Comparison of ENCODE assay signal across 17 cellular contexts in genomic region chr6:53263915-53264314, GRCh38.
DNase-seq lines count a peak whose midpoint lies in the region; ATAC-seq and TF ChIP-seq lines count a peak whose summit lies in the region.
"Had no signal": no experiment of that assay in that cellular context is flagged by ENCODE, and none has a peak within 500 bp of the region (broad histone marks: within the 10 kb centered on the region; RNA-seq: fewer than 3 reads in every experiment).

No MANE protein-coding gene starts in this region.

- no peaks in the 10 kb centered on the region for H3K27me3 Mint-ChIP-seq in WTC11 (ENCODE audit: low read depth)
- H3K27me3 Mint-ChIP-seq in CD8-positive, alpha-beta T cell (ENCODE audit: low read depth) = no peaks in the 10 kb centered on the region

- no peak overlapping the region for H3K4me3 Mint-ChIP-seq in WTC11
- H3K4me3 Mint-ChIP-seq in CD8-positive, alpha-beta T cell = no peak overlapping the region

- TF ChIP-seq CTCF in SK-N-SH (IDR thresholded peaks at IDR 0.05) = no peak
- TF ChIP-seq CTCF in WTC11 (IDR thresholded peaks at IDR 0.05) = no peak
- no peak for TF ChIP-seq CTCF in fibroblast of mammary gland (conservative IDR thresholded peaks at IDR 0.05; ENCODE audit: control insufficient read depth, insufficient read depth, low read depth, low read length)
- TF ChIP-seq CTCF in smooth muscle cell (IDR thresholded peaks at IDR 0.05; ENCODE audit: borderline replicate concordance, insufficient read depth, poor library complexity, severe bottlenecking) = no peak
- no peak for TF ChIP-seq CTCF in CD8-positive, alpha-beta T cell (IDR thresholded peaks at IDR 0.05)

- no peaks in the 10 kb centered on the region for H3K9me3 Mint-ChIP-seq in WTC11
- no peaks in the 10 kb centered on the region for H3K9me3 Mint-ChIP-seq in CD8-positive, alpha-beta T cell

- no peaks in the 10 kb centered on the region for H3K9me2 ChIP-seq in SK-N-SH

- WGBS in SK-N-SH (ENCODE audit: low lambda C conversion rate) = 74% methylated on average over 2 of the region's 3 CpGs
- 53% methylated on average over 3 of the region's 3 CpGs for WGBS in smooth muscle cell (ENCODE audit: low lambda C conversion rate)

- H3K27ac ChIP-seq in SK-N-SH (ENCODE audit: low read depth in 2 of 2, low read length in 1 of 2) = peak overlapping the region in 1 of 2 experiments; percentile 9; a peak in 1 of 4 replicates
- peak overlapping the region; percentile 47 for H3K27ac ChIP-seq in smooth muscle cell (ENCODE audit: low read depth)
- no peak overlapping the region for H3K27ac ChIP-seq in CD8-positive, alpha-beta T cell (ENCODE audit: low read depth, low read length)
- H3K27ac ChIP-seq: sigmoid colon, tibial artery had no signal

- H3K4me3 ChIP-seq in SK-N-SH (ENCODE audit: low read depth in 2 of 2, low read length in 1 of 2) (no peak overlapping the region), fibroblast of mammary gland (ENCODE audit: control insufficient read depth, low read depth, low read length) (no peak overlapping the region), smooth muscle cell (no peak overlapping the region)
- no peak overlapping the region for H3K4me3 ChIP-seq in CD8-positive, alpha-beta T cell (ENCODE audit: low read depth, low read length)
- H3K4me3 ChIP-seq: sigmoid colon, tibial artery had no signal

- POLR2A ChIA-PET in SK-N-SH (lab: Yijun Ruan, JAX) = no interaction called here
- POLR2A ChIA-PET in WTC11 (lab: Charles Lee) = no interaction called here
- POLR2A ChIA-PET in CD8-positive, alpha-beta T cell (lab: Charles Lee) = no interaction called here

- peaks cover 70% of the 10 kb centered on the region for H3K36me3 Mint-ChIP-seq in WTC11
- H3K36me3 Mint-ChIP-seq in CD8-positive, alpha-beta T cell = peaks cover 85% of the 10 kb centered on the region

- H3K9ac ChIP-seq in SK-N-SH (no peak overlapping the region), smooth muscle cell (ENCODE audit: low read depth) (no peak overlapping the region)

- ATAC-seq in SK-N-SH treated with all-trans-retinoic acid at 6 μM for 48 hours (no peak), WTC11 (no peak), HG03095 (IDR thresholded peaks at IDR 0.05; ENCODE audit: unreplicated experiment) (no peak)
- ATAC-seq in CD8-positive, alpha-beta T cell = no peak
- ATAC-seq: PC-3 had no signal

- DNase-seq in SK-N-SH (peak; percentile 15), WTC11 (ENCODE audit: low spot score) (no peak), fibroblast of mammary gland (ENCODE audit: low read depth) (peak; percentile 76), smooth muscle cell (lab: John Stamatoyannopoulos, UW; ENCODE audit: unreplicated experiment) (no peak)
- no peak for DNase-seq in stimulated activated naive CD4-positive, alpha-beta T cell (lab: John Stamatoyannopoulos, UW)
- no peak for DNase-seq in CD8-positive, alpha-beta T cell
- DNase-seq: activated CD4-positive, alpha-beta T cell treated with anti-CD3 and anti-CD28 coated beads, Interleukin-2, amount 50 U/mL, for 1 hour; activated naive CD4-positive, alpha-beta T cell treated with Interleukin-2 at 50 U/mL for 16 hours; dermis blood vessel endothelial cell; H7; islet precursor cell; NCI-H226; PC-3; sigmoid colon; tibial artery had no signal

- CTCF ChIA-PET in SK-N-SH (lab: Yijun Ruan, JAX) = no interaction called here
- CTCF ChIA-PET in WTC11 (lab: Charles Lee) = no interaction called here
- CTCF ChIA-PET in CD8-positive, alpha-beta T cell (lab: Charles Lee) = interaction anchor here (1.0 kb wide), 1 partner anchor 10 kb away, joined by 3 read pairs; no protein-coding TSS in a partner anchor

- H3K36me3 ChIP-seq in SK-N-SH (replicated peaks in 1 of 2; ENCODE audit: control insufficient read depth in 1 of 2, insufficient read depth in 2 of 2, low read length in 1 of 2) = peaks cover 42 to 63% of the 10 kb centered on the region in 2 experiments
- peaks cover 22% of the 10 kb centered on the region for H3K36me3 ChIP-seq in smooth muscle cell (ENCODE audit: low read depth)
- H3K36me3 ChIP-seq in CD8-positive, alpha-beta T cell (ENCODE audit: insufficient read depth, low read length) = peaks cover 21% of the 10 kb centered on the region

- peaks cover 0 to 10% of the 10 kb centered on the region in 2 experiments; a peak in 1 of 4 replicates for H3K4me1 ChIP-seq in SK-N-SH (ENCODE audit: control insufficient read depth in 1 of 2, insufficient read depth in 2 of 2, low read depth in 1 of 2, low read length in 1 of 2)
- H3K4me1 ChIP-seq in smooth muscle cell (ENCODE audit: low read depth) = no peaks in the 10 kb centered on the region
- no peaks in the 10 kb centered on the region for H3K4me1 ChIP-seq in CD8-positive, alpha-beta T cell (ENCODE audit: insufficient read depth, low read length)
- H3K4me1 ChIP-seq: tibial artery had no signal

- no peaks in the 10 kb centered on the region for H3K9me3 ChIP-seq in SK-N-SH
- no peaks in the 10 kb centered on the region for H3K9me3 ChIP-seq in smooth muscle cell (replicated peaks; ENCODE audit: low read depth)
- no peaks in the 10 kb centered on the region for H3K9me3 ChIP-seq in CD8-positive, alpha-beta T cell (ENCODE audit: low read length)
- H3K9me3 ChIP-seq: sigmoid colon, tibial artery had no signal

- no peak overlapping the region for H2AFZ ChIP-seq in SK-N-SH (ENCODE audit: low read depth)
- no peak overlapping the region for H2AFZ ChIP-seq in smooth muscle cell (ENCODE audit: low read depth)

- no peaks in the 10 kb centered on the region for H3K4me1 Mint-ChIP-seq in WTC11
- peaks cover 3% of the 10 kb centered on the region for H3K4me1 Mint-ChIP-seq in CD8-positive, alpha-beta T cell (ENCODE audit: low read depth)

- H4K20me1 ChIP-seq in SK-N-SH (ENCODE audit: insufficient read depth) (no peaks in the 10 kb centered on the region), smooth muscle cell (ENCODE audit: low read depth) (no peaks in the 10 kb centered on the region)

- intact Hi-C loops in CD8-positive, alpha-beta T cell (cut with DNase I, micrococcal nuclease) = loop anchor here in 1 of 2 experiments (10.0 kb wide), 1 partner anchor 89 kb away; no protein-coding TSS in a partner anchor

- 0 out of 2 replicates have a peak overlapping the region, but pooled peaks have one; percentile 1 for H3K27ac Mint-ChIP-seq in WTC11
- H3K27ac Mint-ChIP-seq in CD8-positive, alpha-beta T cell = no peak overlapping the region

- H3K4me2 ChIP-seq in SK-N-SH (no peak overlapping the region), smooth muscle cell (no peak overlapping the region)

- TF ChIP-seq EP300 in SK-N-SH (IDR thresholded peaks at IDR 0.05; ENCODE audit: borderline replicate concordance in 1 of 2, low read depth in 1 of 2, low read length in 1 of 2) = no peak

- H3K79me2 ChIP-seq in SK-N-SH (ENCODE audit: insufficient read depth) (no peaks in the 10 kb centered on the region), smooth muscle cell (ENCODE audit: low read depth) (no peaks in the 10 kb centered on the region)

- TF ChIP-seq RAD21 in SK-N-SH (IDR thresholded peaks at IDR 0.05; ENCODE audit: low read length) = no peak

- H3F3A ChIP-seq in SK-N-SH (replicated peaks; ENCODE audit: insufficient read depth) = no peaks in the 10 kb centered on the region
- H3F3A ChIP-seq in smooth muscle cell (ENCODE audit: low read depth) = no peaks in the 10 kb centered on the region

- no peaks in the 10 kb centered on the region for H3K27me3 ChIP-seq in SK-N-SH (ENCODE audit: insufficient read depth)
- H3K27me3 ChIP-seq in smooth muscle cell (ENCODE audit: low read depth) = no peaks in the 10 kb centered on the region
- no peaks in the 10 kb centered on the region for H3K27me3 ChIP-seq in CD8-positive, alpha-beta T cell (ENCODE audit: insufficient read depth, low read length)
- H3K27me3 ChIP-seq: sigmoid colon, tibial artery had no signal

TF ChIP-seq in SK-N-SH, 30 proteins besides CTCF, POLR2A, EP300 and RAD21 (continues in another document):
- TF ChIP-seq GABPA (IDR thresholded peaks at IDR 0.05; ENCODE audit: low read depth) (no peak), JUND (IDR thresholded peaks at IDR 0.05) (no peak), MAX (IDR thresholded peaks at IDR 0.05; ENCODE audit: low read depth) (no peak)

TF ChIP-seq in SK-N-SH treated with all-trans-retinoic acid at 6 μM for 48 hours, 23 proteins besides CTCF, POLR2A, EP300 and RAD21:
- TF ChIP-seq ESRRG (CRISPR knock-in tag; IDR thresholded peaks at IDR 0.05) (no peak), ZNF8 (CRISPR knock-in tag; IDR thresholded peaks at IDR 0.05) (no peak), TOX (CRISPR knock-in tag; IDR thresholded peaks at IDR 0.05; ENCODE audit: borderline replicate concordance) (no peak), ZC3H10 (CRISPR knock-in tag; IDR thresholded peaks at IDR 0.05) (no peak), SNAI2 (CRISPR knock-in tag; IDR thresholded peaks at IDR 0.05) (no peak), ARNTL (CRISPR knock-in tag; IDR thresholded peaks at IDR 0.05; ENCODE audit: borderline replicate concordance, low read depth) (no peak)
TF ChIP-seq in SK-N-SH treated with all-trans-retinoic acid at 6 μM for 48 hours: peak in this region for 0.

TF ChIP-seq in WTC11, 78 proteins besides CTCF, POLR2A, EP300 and RAD21 (continues in another document):
- TF ChIP-seq USF2 (CRISPR knock-in tag; IDR thresholded peaks at IDR 0.05) (no peak), FOXJ3 (CRISPR knock-in tag; IDR thresholded peaks at IDR 0.05; ENCODE audit: borderline replicate concordance) (no peak), TP53 (CRISPR knock-in tag; IDR thresholded peaks at IDR 0.05) (no peak), JUN (CRISPR knock-in tag; IDR thresholded peaks at IDR 0.05) (no peak), RELA (CRISPR knock-in tag; IDR thresholded peaks at IDR 0.05; ENCODE audit: borderline replicate concordance) (no peak), GABPB1 (CRISPR knock-in tag; IDR thresholded peaks at IDR 0.05) (no peak), RORB (CRISPR knock-in tag; IDR thresholded peaks at IDR 0.05) (no peak), ZNF671 (CRISPR knock-in tag; IDR thresholded peaks at IDR 0.05) (no peak), TCF7 (CRISPR knock-in tag; IDR thresholded peaks at IDR 0.05; ENCODE audit: low read depth) (no peak), IRF1 (CRISPR knock-in tag; IDR thresholded peaks at IDR 0.05) (no peak)

Comparison
In these comparisons a context has a peak if more than half of its experiments do, and no peak if none do; other contexts are left out.
1. DNase-seq: peak in SK-N-SH (single experiment) and fibroblast of mammary gland (single experiment); none in WTC11 (single experiment), smooth muscle cell (single experiment), stimulated activated naive CD4-positive, alpha-beta T cell (0 of 6) and CD8-positive, alpha-beta T cell (0 of 7).